Comparison of ENCODE assay signal across 32 cellular contexts in genomic region chr7:91690541-91690940, GRCh38.
"Had no signal": no experiment of that assay in that cellular context is flagged by ENCODE, and none has a peak within 500 bp of the region (broad histone marks: within the 10 kb centered on the region; RNA-seq: fewer than 3 reads in every experiment).

No MANE protein-coding gene starts in this region.

- DNase-seq: activated CD4-positive, alpha-beta memory T cell treated with anti-CD3 and anti-CD28 coated beads for 36 hours; activated CD4-positive, alpha-beta T cell treated with anti-CD3 and anti-CD28 coated beads for 36 hours; activated CD4-positive, alpha-beta T cell treated with anti-CD3 and anti-CD28 coated beads, Interleukin-2, amount 10 ng/mL, durations not matched to agents 24 days and 14 days; activated CD4-positive, CD25-positive, alpha-beta regulatory T cell; activated CD4-positive, CD25-positive, alpha-beta regulatory T cell treated with anti-CD3 and anti-CD28 coated beads, Interleukin-2, amount 50 U/mL, for 72 hours; activated CD8-positive, alpha-beta memory T cell treated with anti-CD3 and anti-CD28 coated beads, Interleukin-2, amount 10 ng/mL, durations not matched to agents 7 days and 5 days; activated CD8-positive, alpha-beta memory T cell treated with anti-CD3 and anti-CD28 coated beads, Interleukin-2, amount 50 U/mL, for 4 hours; activated CD8-positive, alpha-beta T cell treated with anti-CD3 and anti-CD28 coated beads, Interleukin-2, amount 10 ng/mL, durations not matched to agents 7 days and 5 days; activated gamma-delta T cell; activated naive CD4-positive, alpha-beta T cell; activated naive CD4-positive, alpha-beta T cell treated with anti-CD3 and anti-CD28 coated beads, Interleukin-2, amount 10 ng/mL, durations not matched to agents 7 days and 5 days; activated naive CD8-positive, alpha-beta T cell treated with anti-CD3 and anti-CD28 coated beads, Interleukin-2, amount 10 ng/mL, durations not matched to agents 7 days and 5 days; activated T-cell treated with anti-CD3 and anti-CD28 coated beads, Interleukin-2, amount 50 U/mL, for 1 hour; activated T-cell treated with anti-CD3 and anti-CD28 coated beads, Interleukin-2, amount 50 U/mL, for 48 hours; central memory CD4-positive, alpha-beta T cell; cerebellar nuclear complex; colonic mucosa; effector CD8-positive, alpha-beta T cell; esophagus squamous epithelium; foreskin fibroblast; T-helper 1 cell; T-helper 17 cell; T1000 had no signal

- H3K36me3 Mint-ChIP-seq: activated CD4-positive, alpha-beta memory T cell treated with anti-CD3 and anti-CD28 coated beads for 36 hours; activated CD8-positive, alpha-beta memory T cell treated with anti-CD3 and anti-CD28 coated beads, Interleukin-2, amount 10 ng/mL, durations not matched to agents 7 days and 5 days; activated naive CD4-positive, alpha-beta T cell treated with anti-CD3 and anti-CD28 coated beads, Interleukin-2, amount 10 ng/mL, durations not matched to agents 7 days and 5 days; activated naive CD4-positive, alpha-beta T cell treated with anti-CD3 and anti-CD28 coated beads, Interleukin-2, amount 50 U/mL, for 72 hours; activated naive CD8-positive, alpha-beta T cell treated with anti-CD3 and anti-CD28 coated beads, Interleukin-2, amount 10 ng/mL, durations not matched to agents 7 days and 5 days; brain had no signal

- H3K9me3 Mint-ChIP-seq: activated CD4-positive, alpha-beta T cell treated with anti-CD3 and anti-CD28 coated beads, Interleukin-2, amount 10 ng/mL, durations not matched to agents 24 days and 14 days; activated naive CD4-positive, alpha-beta T cell treated with anti-CD3 and anti-CD28 coated beads, Interleukin-2, amount 10 ng/mL, durations not matched to agents 7 days and 5 days; activated naive CD8-positive, alpha-beta T cell treated with anti-CD3 and anti-CD28 coated beads, Interleukin-2, amount 10 ng/mL, durations not matched to agents 7 days and 5 days; activated T-helper 1 cell treated with anti-CD3 and anti-CD28 coated beads, Interleukin-12 subunit alpha, Interleukin-12 subunit beta, Interleukin-2, Interleukin-4 antibody, amounts not matched to agents 30 ng/mL and 10 ng/mL and 1 ng/mL, durations not matched to agents 14 hours and 24 hours and 36 hours; activated T-helper 2 cell treated with anti-CD3 and anti-CD28 coated beads, Interferon-gamma antibody, Interleukin-2, Interleukin-4, amounts not matched to agents 10 μg/mL and 5 μg/mL and 100 μg/mL, durations not matched to agents 14 hours and 24 hours and 36 hours; T-helper 2 cell treated with Interferon-gamma antibody and Interleukin-4, amounts not matched to agents 5 μg/mL and 100 μg/mL, for 36 hours had no signal

- ATAC-seq: activated CD4-positive, alpha-beta T cell treated with anti-CD3 and anti-CD28 coated beads for 36 hours; activated CD8-positive, alpha-beta memory T cell treated with anti-CD3 and anti-CD28 coated beads, Interleukin-2, amount 10 ng/mL, durations not matched to agents 7 days and 5 days; activated CD8-positive, alpha-beta T cell treated with anti-CD3 and anti-CD28 coated beads, Interleukin-2, amount 10 ng/mL, durations not matched to agents 7 days and 5 days; activated naive CD4-positive, alpha-beta T cell treated with anti-CD3 and anti-CD28 coated beads, Interleukin-2, amount 50 U/mL, for 72 hours; T-helper 17 cell had no signal

- H3K27me3 ChIP-seq: ascending aorta, breast epithelium, cardiac muscle cell, colonic mucosa, esophagus squamous epithelium had no signal

- H3K27ac ChIP-seq: ascending aorta, breast epithelium, cardiac muscle cell, colonic mucosa, epithelial cell of prostate, esophagus squamous epithelium had no signal

- H3K9me3 ChIP-seq: ascending aorta, breast epithelium, colonic mucosa, esophagus squamous epithelium had no signal

- H3K27ac Mint-ChIP-seq: activated CD4-positive, alpha-beta memory T cell treated with anti-CD3 and anti-CD28 coated beads for 36 hours; activated CD4-positive, alpha-beta T cell treated with anti-CD3 and anti-CD28 coated beads for 36 hours; activated CD4-positive, alpha-beta T cell treated with anti-CD3 and anti-CD28 coated beads, Interleukin-2, amount 10 ng/mL, durations not matched to agents 24 days and 14 days; activated CD8-positive, alpha-beta memory T cell treated with anti-CD3 and anti-CD28 coated beads, Interleukin-2, amount 10 ng/mL, durations not matched to agents 7 days and 5 days; activated CD8-positive, alpha-beta T cell treated with anti-CD3 and anti-CD28 coated beads, Interleukin-2, amount 10 ng/mL, durations not matched to agents 7 days and 5 days; activated naive CD4-positive, alpha-beta T cell treated with anti-CD3 and anti-CD28 coated beads, Interleukin-2, amount 10 ng/mL, durations not matched to agents 7 days and 5 days; activated naive CD4-positive, alpha-beta T cell treated with anti-CD3 and anti-CD28 coated beads, Interleukin-2, amount 50 U/mL, for 72 hours; activated naive CD8-positive, alpha-beta T cell treated with anti-CD3 and anti-CD28 coated beads, Interleukin-2, amount 10 ng/mL, durations not matched to agents 7 days and 5 days; activated T-helper 1 cell treated with anti-CD3 and anti-CD28 coated beads, Interleukin-12 subunit alpha, Interleukin-12 subunit beta, Interleukin-2, Interleukin-4 antibody, amounts not matched to agents 30 ng/mL and 10 ng/mL and 1 ng/mL, durations not matched to agents 14 hours and 24 hours and 36 hours; activated T-helper 2 cell treated with anti-CD3 and anti-CD28 coated beads, Interferon-gamma antibody, Interleukin-2, Interleukin-4, amounts not matched to agents 10 μg/mL and 5 μg/mL and 100 μg/mL, durations not matched to agents 14 hours and 24 hours and 36 hours; T-helper 17 cell; T-helper 2 cell treated with Interferon-gamma antibody and Interleukin-4, amounts not matched to agents 5 μg/mL and 100 μg/mL, for 36 hours had no signal

- H3K4me1 ChIP-seq: ascending aorta, breast epithelium, colonic mucosa had no signal

- H3K4me1 Mint-ChIP-seq: activated CD4-positive, alpha-beta T cell treated with anti-CD3 and anti-CD28 coated beads for 36 hours; activated CD4-positive, alpha-beta T cell treated with anti-CD3 and anti-CD28 coated beads, Interleukin-2, amount 10 ng/mL, durations not matched to agents 24 days and 14 days; activated CD8-positive, alpha-beta memory T cell treated with anti-CD3 and anti-CD28 coated beads, Interleukin-2, amount 10 ng/mL, durations not matched to agents 7 days and 5 days; activated naive CD4-positive, alpha-beta T cell treated with anti-CD3 and anti-CD28 coated beads, Interleukin-2, amount 10 ng/mL, durations not matched to agents 7 days and 5 days; activated naive CD8-positive, alpha-beta T cell treated with anti-CD3 and anti-CD28 coated beads, Interleukin-2, amount 10 ng/mL, durations not matched to agents 7 days and 5 days; T-helper 17 cell had no signal

- H3K27me3 Mint-ChIP-seq: activated CD4-positive, alpha-beta memory T cell treated with anti-CD3 and anti-CD28 coated beads for 36 hours; activated CD4-positive, alpha-beta T cell treated with anti-CD3 and anti-CD28 coated beads for 36 hours; activated CD4-positive, alpha-beta T cell treated with anti-CD3 and anti-CD28 coated beads, Interleukin-2, amount 10 ng/mL, durations not matched to agents 24 days and 14 days; activated CD8-positive, alpha-beta memory T cell treated with anti-CD3 and anti-CD28 coated beads, Interleukin-2, amount 10 ng/mL, durations not matched to agents 7 days and 5 days; activated naive CD4-positive, alpha-beta T cell treated with anti-CD3 and anti-CD28 coated beads, Interleukin-2, amount 10 ng/mL, durations not matched to agents 7 days and 5 days; activated naive CD8-positive, alpha-beta T cell treated with anti-CD3 and anti-CD28 coated beads, Interleukin-2, amount 10 ng/mL, durations not matched to agents 7 days and 5 days; T-helper 17 cell had no signal

- H3K4me3 Mint-ChIP-seq: activated CD4-positive, alpha-beta memory T cell treated with anti-CD3 and anti-CD28 coated beads for 36 hours; activated CD4-positive, alpha-beta T cell treated with anti-CD3 and anti-CD28 coated beads for 36 hours; activated CD4-positive, alpha-beta T cell treated with anti-CD3 and anti-CD28 coated beads, Interleukin-2, amount 10 ng/mL, durations not matched to agents 24 days and 14 days; activated CD8-positive, alpha-beta memory T cell treated with anti-CD3 and anti-CD28 coated beads, Interleukin-2, amount 10 ng/mL, durations not matched to agents 7 days and 5 days; activated CD8-positive, alpha-beta T cell treated with anti-CD3 and anti-CD28 coated beads, Interleukin-2, amount 10 ng/mL, durations not matched to agents 7 days and 5 days; activated naive CD4-positive, alpha-beta T cell treated with anti-CD3 and anti-CD28 coated beads, Interleukin-2, amount 10 ng/mL, durations not matched to agents 7 days and 5 days; activated naive CD8-positive, alpha-beta T cell treated with anti-CD3 and anti-CD28 coated beads, Interleukin-2, amount 10 ng/mL, durations not matched to agents 7 days and 5 days; activated T-helper 1 cell treated with anti-CD3 and anti-CD28 coated beads, Interleukin-12 subunit alpha, Interleukin-12 subunit beta, Interleukin-2, Interleukin-4 antibody, amounts not matched to agents 30 ng/mL and 10 ng/mL and 1 ng/mL, durations not matched to agents 14 hours and 24 hours and 36 hours; T-helper 17 cell; T-helper 2 cell treated with Interferon-gamma antibody and Interleukin-4, amounts not matched to agents 5 μg/mL and 100 μg/mL, for 36 hours had no signal

- H3K36me3 ChIP-seq: ascending aorta, breast epithelium, cardiac muscle cell, colonic mucosa, esophagus squamous epithelium had no signal

- H3K4me3 ChIP-seq: ascending aorta, breast epithelium, cardiac muscle cell, colonic mucosa, esophagus squamous epithelium had no signal
